Comparison of ENCODE assay signal across 2 cellular contexts in genomic region chr6:128067446-128068109, GRCh38.
TF ChIP-seq lines count a peak whose summit lies in the region.

No MANE protein-coding gene starts in this region.

TF ChIP-seq in IMR-90, 13 proteins besides CTCF, POLR2A, EP300 and RAD21:
- TF ChIP-seq USF2 (IDR thresholded peaks at IDR 0.05; ENCODE audit: low read depth, low read length) (no peak), CEBPB (IDR thresholded peaks at IDR 0.05; ENCODE audit: low read depth, low read length) (peak; percentile 92)

TF ChIP-seq in K562, 482 proteins besides CTCF, POLR2A, EP300 and RAD21:
- TF ChIP-seq CEBPB (tag; IDR thresholded peaks at IDR 0.05) (peak; percentile 38; the same call in 1 of the 2 replicates), STAT6 (CRISPR knock-in tag; IDR thresholded peaks at IDR 0.05) (no peak), CEBPG (CRISPR knock-in tag; IDR thresholded peaks at IDR 0.05) (no peak), CEBPG (tag; conservative IDR thresholded peaks at IDR 0.05 in 1 of 2, IDR thresholded peaks at IDR 0.05 in 1 of 2) (peak in 1 of 2 experiments; percentile 58; a peak in 2 of 4 replicates)
